13 cellular contexts compared by ENCODE assay signal in the genomic region with DNA sequence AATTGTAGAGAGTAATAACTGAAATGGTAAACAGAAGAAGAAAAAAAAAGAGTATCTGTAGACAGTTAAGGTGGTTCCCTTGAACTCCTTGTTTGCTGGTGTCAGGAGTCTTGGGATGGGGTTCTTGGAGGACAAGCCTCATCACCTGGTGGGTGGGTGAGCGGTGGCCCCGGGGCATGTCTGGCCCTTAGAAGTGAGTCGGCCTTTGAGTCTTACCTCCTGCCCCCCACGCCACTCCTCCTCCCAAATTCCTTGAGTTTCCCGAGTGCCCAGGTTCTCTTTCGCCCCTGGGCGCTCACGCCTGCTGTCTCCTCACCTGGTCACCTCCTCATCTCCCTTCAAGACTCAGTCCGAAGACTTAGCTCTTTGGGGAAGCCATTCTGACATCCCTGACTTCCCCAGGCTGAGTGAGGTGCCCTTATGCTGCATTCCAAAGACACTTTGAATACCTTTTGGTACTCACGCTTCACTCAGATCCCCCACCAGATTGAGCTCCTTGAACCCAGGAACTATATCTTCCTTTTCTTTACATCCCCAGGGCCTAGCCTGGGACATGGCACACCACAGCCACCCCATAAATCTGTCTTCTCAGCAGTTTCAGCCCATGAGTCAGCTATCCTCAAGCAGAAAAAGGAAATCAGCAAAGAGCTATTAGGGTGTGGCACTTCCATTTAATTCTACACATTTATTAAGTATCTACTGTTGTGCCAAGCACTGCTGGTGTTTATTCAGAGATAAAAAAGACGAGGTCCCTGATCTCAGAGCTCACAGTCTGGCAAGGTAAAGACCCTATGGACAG. TPM values are rescaled to one million over a fixed set of nuclear protein-coding genes. Genes with fewer than 3 reads are reported as not detected.
DNase-seq lines count a peak whose midpoint lies in the region; ATAC-seq and TF ChIP-seq lines count a peak whose summit lies in the region.
"Had no signal": no experiment of that assay in that cellular context is flagged by ENCODE, and none has a peak within 500 bp of the region (broad histone marks: within the 10 kb centered on the region; RNA-seq: fewer than 3 reads in every experiment).

No MANE protein-coding gene starts in this region.

- ATAC-seq in lung (ENCODE audit: insufficient read depth, low FRiP score) (peak; percentile 44), HG03460 (IDR thresholded peaks at IDR 0.05; ENCODE audit: unreplicated experiment) (no peak)
- ATAC-seq: Panc1 had no signal

- H3K27me3 Mint-ChIP-seq in activated T-helper 2 cell treated with anti-CD3 and anti-CD28 coated beads, Interferon-gamma antibody, Interleukin-2, Interleukin-4, amounts not matched to agents 10 μg/mL and 5 μg/mL and 100 μg/mL, durations not matched to agents 14 hours and 24 hours and 36 hours (ENCODE audit: low read depth): no peaks in the 10 kb centered on the region
- H3K27me3 Mint-ChIP-seq: CD4-positive, alpha-beta memory T cell had no signal

- peaks cover 55% of the 10 kb centered on the region for H3K36me3 Mint-ChIP-seq in activated T-helper 2 cell treated with anti-CD3 and anti-CD28 coated beads, Interferon-gamma antibody, Interleukin-2, Interleukin-4, amounts not matched to agents 10 μg/mL and 5 μg/mL and 100 μg/mL, durations not matched to agents 14 hours and 24 hours and 36 hours (ENCODE audit: low read depth)

- H3K27ac Mint-ChIP-seq in activated T-helper 2 cell treated with anti-CD3 and anti-CD28 coated beads, Interferon-gamma antibody, Interleukin-2, Interleukin-4, amounts not matched to agents 10 μg/mL and 5 μg/mL and 100 μg/mL, durations not matched to agents 14 hours and 24 hours and 36 hours: peak overlapping the region; percentile 52

- WGBS in lung, 2 donors: 88 to 91% methylated on average over 11 of the region's 11 CpGs

- peaks cover 19% of the 10 kb centered on the region for H3K4me1 Mint-ChIP-seq in activated T-helper 2 cell treated with anti-CD3 and anti-CD28 coated beads, Interferon-gamma antibody, Interleukin-2, Interleukin-4, amounts not matched to agents 10 μg/mL and 5 μg/mL and 100 μg/mL, durations not matched to agents 14 hours and 24 hours and 36 hours (ENCODE audit: low read depth)

- DNase-seq in AG08395 (ENCODE audit: low spot score) (peak; percentile 61), lung (ENCODE audit: low spot score) (no peak), AML-193 (lab: John Stamatoyannopoulos, UW) (no peak), coronary artery (ENCODE audit: low spot score) (no peak), NCI-H2029 treated with DMSO at 0.1 percent for 48 hours (lab: John Stamatoyannopoulos, UW) (no peak)
- DNase-seq in activated T-helper 2 cell treated with anti-CD3 and anti-CD28 coated beads, Interferon-gamma antibody, Interleukin-2, Interleukin-4, amounts not matched to agents 10 μg/mL and 5 μg/mL and 100 μg/mL, durations not matched to agents 14 hours and 24 hours and 36 hours (ENCODE audit: low spot score): no peak
- DNase-seq: activated naive CD4-positive, alpha-beta T cell; CD4-positive, alpha-beta memory T cell; hippocampal formation had no signal

- H3K79me2 ChIP-seq in KMS-11 (ENCODE audit: insufficient read depth, low read depth): no peaks in the 10 kb centered on the region

- H3K4me3 ChIP-seq in KMS-11 (IDR thresholded peaks at IDR 0.05; ENCODE audit: insufficient read depth, low read depth, low read length) (no peak overlapping the region), lung (no peak overlapping the region), coronary artery (no peak overlapping the region)
- H3K4me3 ChIP-seq: skin epidermis had no signal

- H2AFZ ChIP-seq in KMS-11 (ENCODE audit: low read depth): no peak overlapping the region

- no peaks in the 10 kb centered on the region for H3K9me3 Mint-ChIP-seq in activated T-helper 2 cell treated with anti-CD3 and anti-CD28 coated beads, Interferon-gamma antibody, Interleukin-2, Interleukin-4, amounts not matched to agents 10 μg/mL and 5 μg/mL and 100 μg/mL, durations not matched to agents 14 hours and 24 hours and 36 hours
- H3K9me3 Mint-ChIP-seq: CD4-positive, alpha-beta memory T cell had no signal

- H3K4me1 ChIP-seq in KMS-11 (ENCODE audit: low read depth, poor library complexity, severe bottlenecking) (peaks cover 14% of the 10 kb centered on the region), lung (ENCODE audit: control insufficient read depth in 2 of 2, insufficient read depth in 2 of 2, low read length in 2 of 2) (peaks cover 0 to 5% of the 10 kb centered on the region in 2 donors)

- H3K27me3 ChIP-seq in KMS-11 (ENCODE audit: insufficient read depth, low read depth) (no peaks in the 10 kb centered on the region), lung (ENCODE audit: control insufficient read depth, insufficient read depth) (no peaks in the 10 kb centered on the region)

- no peaks in the 10 kb centered on the region for H4K20me1 ChIP-seq in KMS-11 (ENCODE audit: insufficient read depth)

- no peaks in the 10 kb centered on the region for H3K9me3 ChIP-seq in lung (ENCODE audit: control insufficient read depth in 2 of 2, insufficient read depth in 1 of 2, low read length in 1 of 2)

- intact Hi-C loops in activated T-helper 2 cell treated with anti-CD3 and anti-CD28 coated beads, Interferon-gamma antibody, Interleukin-2, Interleukin-4, amounts not matched to agents 10 μg/mL and 5 μg/mL and 100 μg/mL, durations not matched to agents 14 hours and 24 hours and 36 hours (cut with micrococcal nuclease): no loop called here

- H3K4me3 Mint-ChIP-seq in activated T-helper 2 cell treated with anti-CD3 and anti-CD28 coated beads, Interferon-gamma antibody, Interleukin-2, Interleukin-4, amounts not matched to agents 10 μg/mL and 5 μg/mL and 100 μg/mL, durations not matched to agents 14 hours and 24 hours and 36 hours (ENCODE audit: low read depth): no peak overlapping the region
- H3K4me3 Mint-ChIP-seq: CD4-positive, alpha-beta memory T cell had no signal

- TF ChIP-seq CTCF in KMS-11 (conservative IDR thresholded peaks at IDR 0.05; ENCODE audit: low read depth, low read length) (no peak), lung (IDR thresholded peaks at IDR 0.05; ENCODE audit: control extremely low read depth, extremely low read depth) (no peak), coronary artery (IDR thresholded peaks at IDR 0.05) (no peak)

- H3K27ac ChIP-seq in KMS-11: no peak overlapping the region
- H3K27ac ChIP-seq in lung (ENCODE audit: low read depth in 1 of 2, low read length in 1 of 2): peak overlapping the region in 1 of 2 donors; percentile 12
- H3K27ac ChIP-seq in coronary artery: peak overlapping the region in 1 of 2 donors; percentile 44

- H3K36me3 ChIP-seq in KMS-11 (ENCODE audit: insufficient read depth) (no peaks in the 10 kb centered on the region), lung (ENCODE audit: control insufficient read depth in 2 of 2, insufficient read depth in 2 of 2, low read length in 2 of 2) (peaks cover 0 to 25% of the 10 kb centered on the region in 2 donors)

- no peak overlapping the region for H3K9ac ChIP-seq in KMS-11

- peak overlapping the region; percentile 36 for H3K4me2 ChIP-seq in KMS-11

RNA-seq across cellular contexts. Expression of a gene that starts 13.5 kb away (rescaled TPM):
- total RNA-seq in activated T-helper 2 cell treated with anti-CD3 and anti-CD28 coated beads, Interferon-gamma antibody, Interleukin-2, Interleukin-4, amounts not matched to agents 10 μg/mL and 5 μg/mL and 100 μg/mL, durations not matched to agents 14 hours and 24 hours and 36 hours: 33.8 and 33.9 TPM in 2 replicates
- 10 to 100 TPM in 1 of 2 donors, 1 to 10 TPM in 1; 7.5 to 15.8 TPM for total RNA-seq in lung
- polyA plus RNA-seq in lung: 10 to 100 TPM in 1 of 2 donors, 1 to 10 TPM in 1; 6.1 to 17.1 TPM

RNA-seq across cellular contexts. Expression of a gene that starts 50.6 kb away (rescaled TPM):
- total RNA-seq in activated T-helper 2 cell treated with anti-CD3 and anti-CD28 coated beads, Interferon-gamma antibody, Interleukin-2, Interleukin-4, amounts not matched to agents 10 μg/mL and 5 μg/mL and 100 μg/mL, durations not matched to agents 14 hours and 24 hours and 36 hours: 180 and 182 TPM in 2 replicates
- total RNA-seq in lung: 10 to 100 TPM; 23.7 to 37.7 TPM
- 10 to 100 TPM; 10.3 to 38.2 TPM for polyA plus RNA-seq in lung
